ENCODE assay signal across 25 cellular contexts in genomic region chr2:5195636-5196035, GRCh38.
"Had no signal": no experiment of that assay in that cellular context is flagged by ENCODE, and none has a peak within 500 bp of the region (broad histone marks: within the 10 kb centered on the region; RNA-seq: fewer than 3 reads in every experiment).

No MANE protein-coding gene starts in this region.

- H3K4me1 ChIP-seq: breast epithelium, esophagus squamous epithelium, heart right ventricle, left lung, lower lobe of right lung, pancreas, prostate gland, testis had no signal

- H3K4me3 ChIP-seq: breast epithelium, esophagus squamous epithelium, heart right ventricle, left lung, lower lobe of right lung, pancreas, prostate gland, skin epidermis had no signal

- H3K9me3 ChIP-seq: breast epithelium, lower lobe of right lung, pancreas, prostate gland, testis had no signal

- H3K27ac ChIP-seq: breast epithelium, epithelial cell of prostate, esophagus squamous epithelium, heart right ventricle, left lung, lower lobe of right lung, pancreas, prostate gland, skin epidermis, testis had no signal

- H3K27me3 ChIP-seq: breast epithelium, esophagus squamous epithelium, heart right ventricle, left lung, pancreas, testis had no signal

- H3K36me3 ChIP-seq: breast epithelium, esophagus squamous epithelium, heart right ventricle, left lung, lower lobe of right lung, pancreas, prostate gland had no signal

- DNase-seq: activated CD4-positive, alpha-beta T cell treated with anti-CD3 and anti-CD28 coated beads for 1 hour; activated CD4-positive, alpha-beta T cell treated with anti-CD3 and anti-CD28 coated beads, Interleukin-2, amount 50 U/mL, for 1 hour; activated CD8-positive, alpha-beta T cell treated with anti-CD3 and anti-CD28 coated beads for 36 hours; activated T-cell treated with anti-CD3 and anti-CD28 coated beads, Interleukin-2, amount 50 U/mL, for 48 hours; dermis blood vessel endothelial cell; effector CD4-positive, alpha-beta T cell; esophagus squamous epithelium; foreskin melanocyte; heart right ventricle; left lung; lower lobe of right lung; mesenchymal stem cell; naive thymus-derived CD8-positive, alpha-beta T cell; nucleus accumbens; pancreas; retina; stimulated activated CD4-positive, alpha-beta T cell treated with anti-CD3 and anti-CD28 coated beads, Interleukin-12 subunit alpha, Interleukin-12 subunit beta, amount 100 ng/mL, for 4 hours; stimulated activated CD4-positive, alpha-beta T cell treated with anti-CD3 and anti-CD28 coated beads, Interleukin-4, amount 100 ng/mL, for 1 hour; stimulated activated naive CD8-positive, alpha-beta T cell treated with anti-CD3 and anti-CD28 coated beads, Interleukin-15, Interleukin-2, amounts not matched to agents 100 U/mL and 50 U/mL, for 24 hours; testis; trophoblast cell had no signal
